In genomic region chr12:4117386-4118016, GRCh38 we compare ENCODE assay signal across 9 cellular contexts.
DNase-seq lines count a peak whose midpoint lies in the region; ATAC-seq and TF ChIP-seq lines count a peak whose summit lies in the region.
"Had no signal": no experiment of that assay in that cellular context is flagged by ENCODE, and none has a peak within 500 bp of the region (broad histone marks: within the 10 kb centered on the region; RNA-seq: fewer than 3 reads in every experiment).

No MANE protein-coding gene starts in this region.

- H3K27ac ChIP-seq in vagina = no peak overlapping the region
- H3K27ac ChIP-seq: ovary had no signal

- no peak for TF ChIP-seq POLR2A in vagina (IDR thresholded peaks at IDR 0.05)

- H3K36me3 Mint-ChIP-seq in T-helper 2 cell treated with Interferon-gamma antibody and Interleukin-4, amounts not matched to agents 5 μg/mL and 100 μg/mL, for 36 hours (ENCODE audit: low read depth) = no peaks in the 10 kb centered on the region
- no peaks in the 10 kb centered on the region for H3K36me3 Mint-ChIP-seq in activated T-helper 1 cell treated with anti-CD3 and anti-CD28 coated beads, Interleukin-12 subunit alpha, Interleukin-12 subunit beta, Interleukin-2, Interleukin-4 antibody, amounts not matched to agents 30 ng/mL and 10 ng/mL and 1 ng/mL, durations not matched to agents 14 hours and 24 hours and 36 hours (ENCODE audit: low read depth)

- intact Hi-C loops in activated T-helper 1 cell treated with anti-CD3 and anti-CD28 coated beads, Interleukin-12 subunit alpha, Interleukin-12 subunit beta, Interleukin-2, Interleukin-4 antibody, amounts not matched to agents 30 ng/mL and 10 ng/mL and 1 ng/mL, durations not matched to agents 14 hours and 24 hours and 36 hours (cut with micrococcal nuclease) = loop anchor here (5.0 kb wide), 2 partner anchors 100 to 245 kb away; partner anchors contain the start of gene PARP11
- intact Hi-C loops in vagina (cut with DNase I) = no loop called here

- H3K36me3 ChIP-seq in vagina = no peaks in the 10 kb centered on the region
- H3K36me3 ChIP-seq: ovary had no signal

- H3K4me3 Mint-ChIP-seq in T-helper 2 cell treated with Interferon-gamma antibody and Interleukin-4, amounts not matched to agents 5 μg/mL and 100 μg/mL, for 36 hours = peak overlapping the region; percentile 80
- H3K4me3 Mint-ChIP-seq in activated T-helper 1 cell treated with anti-CD3 and anti-CD28 coated beads, Interleukin-12 subunit alpha, Interleukin-12 subunit beta, Interleukin-2, Interleukin-4 antibody, amounts not matched to agents 30 ng/mL and 10 ng/mL and 1 ng/mL, durations not matched to agents 14 hours and 24 hours and 36 hours = peak overlapping the region; percentile 67

- ATAC-seq in HG03097 (IDR thresholded peaks at IDR 0.05; ENCODE audit: low FRiP score, unreplicated experiment) = peak; percentile 3

- peaks cover 68% of the 10 kb centered on the region for H3K4me1 Mint-ChIP-seq in T-helper 2 cell treated with Interferon-gamma antibody and Interleukin-4, amounts not matched to agents 5 μg/mL and 100 μg/mL, for 36 hours (ENCODE audit: low read depth)
- H3K4me1 Mint-ChIP-seq in activated T-helper 1 cell treated with anti-CD3 and anti-CD28 coated beads, Interleukin-12 subunit alpha, Interleukin-12 subunit beta, Interleukin-2, Interleukin-4 antibody, amounts not matched to agents 30 ng/mL and 10 ng/mL and 1 ng/mL, durations not matched to agents 14 hours and 24 hours and 36 hours (ENCODE audit: low read depth) = peaks cover 85% of the 10 kb centered on the region

- no peaks in the 10 kb centered on the region for H3K27me3 Mint-ChIP-seq in T-helper 2 cell treated with Interferon-gamma antibody and Interleukin-4, amounts not matched to agents 5 μg/mL and 100 μg/mL, for 36 hours (ENCODE audit: low read depth)
- H3K27me3 Mint-ChIP-seq in activated T-helper 1 cell treated with anti-CD3 and anti-CD28 coated beads, Interleukin-12 subunit alpha, Interleukin-12 subunit beta, Interleukin-2, Interleukin-4 antibody, amounts not matched to agents 30 ng/mL and 10 ng/mL and 1 ng/mL, durations not matched to agents 14 hours and 24 hours and 36 hours (ENCODE audit: insufficient read depth) = no peaks in the 10 kb centered on the region

- no peaks in the 10 kb centered on the region for H3K9me3 Mint-ChIP-seq in T-helper 2 cell treated with Interferon-gamma antibody and Interleukin-4, amounts not matched to agents 5 μg/mL and 100 μg/mL, for 36 hours
- no peaks in the 10 kb centered on the region for H3K9me3 Mint-ChIP-seq in activated T-helper 1 cell treated with anti-CD3 and anti-CD28 coated beads, Interleukin-12 subunit alpha, Interleukin-12 subunit beta, Interleukin-2, Interleukin-4 antibody, amounts not matched to agents 30 ng/mL and 10 ng/mL and 1 ng/mL, durations not matched to agents 14 hours and 24 hours and 36 hours

- peak overlapping the region; percentile 89 for H3K27ac Mint-ChIP-seq in T-helper 2 cell treated with Interferon-gamma antibody and Interleukin-4, amounts not matched to agents 5 μg/mL and 100 μg/mL, for 36 hours
- peak overlapping the region; percentile 81 for H3K27ac Mint-ChIP-seq in activated T-helper 1 cell treated with anti-CD3 and anti-CD28 coated beads, Interleukin-12 subunit alpha, Interleukin-12 subunit beta, Interleukin-2, Interleukin-4 antibody, amounts not matched to agents 30 ng/mL and 10 ng/mL and 1 ng/mL, durations not matched to agents 14 hours and 24 hours and 36 hours

- no peaks in the 10 kb centered on the region for H3K4me1 ChIP-seq in vagina

- H3K27me3 ChIP-seq in vagina = no peaks in the 10 kb centered on the region
- H3K27me3 ChIP-seq: ovary had no signal

- peak; percentile 2 for DNase-seq in T-helper 2 cell treated with Interferon-gamma antibody and Interleukin-4, amounts not matched to agents 5 μg/mL and 100 μg/mL, for 36 hours (ENCODE audit: low spot score)
- DNase-seq in T-helper 2 cell = no peak
- no peak for DNase-seq in activated T-helper 1 cell treated with anti-CD3 and anti-CD28 coated beads, Interleukin-12 subunit alpha, Interleukin-12 subunit beta, Interleukin-2, Interleukin-4 antibody, amounts not matched to agents 30 ng/mL and 10 ng/mL and 1 ng/mL, durations not matched to agents 14 hours and 24 hours and 36 hours (ENCODE audit: low spot score)
- DNase-seq in pons (ENCODE audit: low spot score) = peak; percentile 12
- no peak for DNase-seq in vagina (ENCODE audit: extremely low spot score in 2 of 2)
- no peak for DNase-seq in NCI-H2171 (lab: John Stamatoyannopoulos, UW)
- no peak for DNase-seq in Ammon's horn (ENCODE audit: low spot score)

- H3K9me3 ChIP-seq in vagina = no peaks in the 10 kb centered on the region
- H3K9me3 ChIP-seq: ovary had no signal

- TF ChIP-seq CTCF in vagina (IDR thresholded peaks at IDR 0.05) = no peak

- H3K4me3 ChIP-seq in vagina = no peak overlapping the region
- H3K4me3 ChIP-seq: ovary had no signal

Comparison
In these comparisons a context has a peak if more than half of its experiments do, and no peak if none do; other contexts are left out.
1. DNase-seq: peak in T-helper 2 cell treated with Interferon-gamma antibody and Interleukin-4, amounts not matched to agents 5 μg/mL and 100 μg/mL, for 36 hours (single experiment) and pons (single experiment); none in T-helper 2 cell (0 of 5), activated T-helper 1 cell treated with anti-CD3 and anti-CD28 coated beads, Interleukin-12 subunit alpha, Interleukin-12 subunit beta, Interleukin-2, Interleukin-4 antibody, amounts not matched to agents 30 ng/mL and 10 ng/mL and 1 ng/mL, durations not matched to agents 14 hours and 24 hours and 36 hours (single experiment), vagina (0 of 2), NCI-H2171 (single experiment) and Ammon's horn (single experiment).